Comparison of ENCODE assay signal across 1 cellular context in genomic region chr3:126475411-126476114, GRCh38.
TF ChIP-seq lines count a peak whose summit lies in the region.

ZXDC (minus strand) TSS chr3:126475891; CDS start chr3:126475865, 26 bp downstream.

TF ChIP-seq in HepG2, 621 proteins besides CTCF, POLR2A, EP300 and RAD21 (continued from another document and continues in another):
- TF ChIP-seq THAP9 (CRISPR knock-in tag; IDR thresholded peaks at IDR 0.05; ENCODE audit: borderline replicate concordance) (no peak), MXD3 (CRISPR knock-in tag; IDR thresholded peaks at IDR 0.05) (no peak; the same call in 1 of the 2 replicates), ZNF232 (CRISPR knock-in tag; IDR thresholded peaks at IDR 0.05; ENCODE audit: borderline replicate concordance) (no peak), THAP7 (CRISPR knock-in tag; IDR thresholded peaks at IDR 0.05) (no peak), XRCC5 (optimal IDR thresholded peaks at IDR 0.05; ENCODE audit: low read length) (no peak), PRDM10 (CRISPR knock-in tag; IDR thresholded peaks at IDR 0.05; ENCODE audit: low read depth) (no peak), TFDP2 (CRISPR knock-in tag; IDR thresholded peaks at IDR 0.05) (0 out of 2 replicates have a peak, but pooled peaks have one; percentile 49), ZC3H13 (CRISPR knock-in tag; IDR thresholded peaks at IDR 0.05) (no peak), ZNF850 (CRISPR knock-in tag; conservative IDR thresholded peaks at IDR 0.05) (no peak), ZNF713 (CRISPR knock-in tag; IDR thresholded peaks at IDR 0.05) (no peak), ELF3 (CRISPR knock-in tag; IDR thresholded peaks at IDR 0.05) (no peak), KDM5B (CRISPR knock-in tag; IDR thresholded peaks at IDR 0.05; ENCODE audit: borderline replicate concordance) (peak; percentile 3; the same call in 1 of the 2 replicates), THAP11 (CRISPR knock-in tag; IDR thresholded peaks at IDR 0.05) (peak; percentile 68), CREB1 (IDR thresholded peaks at IDR 0.05) (no peak), CREB1 (CRISPR knock-in tag; IDR thresholded peaks at IDR 0.05) (no peak), PHB2 (IDR thresholded peaks at IDR 0.05; ENCODE audit: partially characterized antibody) (no peak), AGO1 (IDR thresholded peaks at IDR 0.05; ENCODE audit: low read depth, low read length, poor library complexity, severe bottlenecking) (no peak), ZNF597 (CRISPR knock-in tag; IDR thresholded peaks at IDR 0.05) (no peak), CREBL2 (CRISPR knock-in tag; IDR thresholded peaks at IDR 0.05; ENCODE audit: borderline replicate concordance) (no peak), KDM4B (CRISPR knock-in tag; IDR thresholded peaks at IDR 0.05) (no peak), CHD2 (IDR thresholded peaks at IDR 0.05; ENCODE audit: low read depth, low read length) (no peak), ZMAT3 (CRISPR knock-in tag; conservative IDR thresholded peaks at IDR 0.05) (no peak), XBP1 (CRISPR knock-in tag; IDR thresholded peaks at IDR 0.05) (no peak), RXRA (CRISPR knock-in tag; IDR thresholded peaks at IDR 0.05) (no peak), PITX1 (CRISPR knock-in tag; IDR thresholded peaks at IDR 0.05) (no peak), EED (CRISPR knock-in tag; IDR thresholded peaks at IDR 0.05) (no peak), MEIS1 (CRISPR knock-in tag; IDR thresholded peaks at IDR 0.05; ENCODE audit: borderline replicate concordance) (no peak), KLF6 (CRISPR knock-in tag; IDR thresholded peaks at IDR 0.05) (no peak), KDM1A (CRISPR knock-in tag; IDR thresholded peaks at IDR 0.05) (no peak), SMAD9 (CRISPR knock-in tag; IDR thresholded peaks at IDR 0.05) (no peak), HOXA5 (CRISPR knock-in tag; IDR thresholded peaks at IDR 0.05) (no peak; the same call in 1 of the 2 replicates), JUND (CRISPR knock-in tag; IDR thresholded peaks at IDR 0.05) (no peak), ZFAT (CRISPR knock-in tag; conservative IDR thresholded peaks at IDR 0.05) (no peak), ZFP90 (CRISPR knock-in tag; IDR thresholded peaks at IDR 0.05; ENCODE audit: borderline replicate concordance) (0 out of 2 replicates have a peak, but pooled peaks have one; percentile 34), ASH2L (IDR thresholded peaks at IDR 0.05; ENCODE audit: insufficient read length, low read depth, low read length) (no peak), ARNT (IDR thresholded peaks at IDR 0.05) (no peak), HNRNPLL (IDR thresholded peaks at IDR 0.05; ENCODE audit: low read depth, low read length, poor library complexity, severe bottlenecking) (peak; percentile 68), SALL2 (CRISPR knock-in tag; IDR thresholded peaks at IDR 0.05) (peak; percentile 23; the same call in 1 of the 2 replicates), ZNF124 (CRISPR knock-in tag; IDR thresholded peaks at IDR 0.05) (no peak), THRA (CRISPR knock-in tag; IDR thresholded peaks at IDR 0.05; ENCODE audit: borderline replicate concordance) (no peak), ZNF432 (CRISPR knock-in tag; IDR thresholded peaks at IDR 0.05; ENCODE audit: borderline replicate concordance) (no peak), YEATS2 (CRISPR knock-in tag; IDR thresholded peaks at IDR 0.05; ENCODE audit: borderline replicate concordance) (no peak), HIVEP1 (CRISPR knock-in tag; IDR thresholded peaks at IDR 0.05) (no peak), FOXK1 (CRISPR knock-in tag; IDR thresholded peaks at IDR 0.05; ENCODE audit: borderline replicate concordance, low read depth) (no peak), ZNF567 (CRISPR knock-in tag; IDR thresholded peaks at IDR 0.05; ENCODE audit: borderline replicate concordance) (no peak), ZNF329 (CRISPR knock-in tag; IDR thresholded peaks at IDR 0.05; ENCODE audit: low read depth) (no peak), ZNF569 (CRISPR knock-in tag; IDR thresholded peaks at IDR 0.05; ENCODE audit: borderline replicate concordance) (no peak), PRPF4 (IDR thresholded peaks at IDR 0.05; ENCODE audit: low read depth, low read length, poor library complexity, severe bottlenecking) (no peak), ZNF354B (CRISPR knock-in tag; IDR thresholded peaks at IDR 0.05) (no peak), MYC (CRISPR knock-in tag; IDR thresholded peaks at IDR 0.05; ENCODE audit: borderline replicate concordance) (0 out of 2 replicates have a peak, but pooled peaks have one; percentile 33), RELA (CRISPR knock-in tag; IDR thresholded peaks at IDR 0.05) (no peak), ZNF800 (CRISPR knock-in tag; IDR thresholded peaks at IDR 0.05) (0 out of 2 replicates have a peak, but pooled peaks have one; percentile 25), IRF2 (CRISPR knock-in tag; IDR thresholded peaks at IDR 0.05) (peak; percentile 8; the same call in 1 of the 2 replicates), KDM3A (CRISPR knock-in tag; IDR thresholded peaks at IDR 0.05; ENCODE audit: low read depth) (no peak), CEBPZ (IDR thresholded peaks at IDR 0.05; ENCODE audit: low read length) (no peak), ZNF772 (CRISPR knock-in tag; IDR thresholded peaks at IDR 0.05) (no peak), GZF1 (CRISPR knock-in tag; IDR thresholded peaks at IDR 0.05) (no peak)
